11 cellular contexts compared by ENCODE assay signal in genomic region chr6:152273002-152273401, GRCh38.
A peak's percentile ranks its signal among the peaks of the same experiment; 100 is the strongest.
DNase-seq lines count a peak whose midpoint lies in the region; ATAC-seq lines count a peak whose summit lies in the region.
"Had no signal": no experiment of that assay in that cellular context is flagged by ENCODE, and none has a peak within 500 bp of the region (broad histone marks: within the 10 kb centered on the region; RNA-seq: fewer than 3 reads in every experiment).

No MANE protein-coding gene starts in this region.

- H3K9me3 ChIP-seq in SK-N-MC (ENCODE audit: low read depth, low read length) = no peaks in the 10 kb centered on the region
- no peaks in the 10 kb centered on the region for H3K9me3 ChIP-seq in aorta (ENCODE audit: control insufficient read depth, low read length)

- intact Hi-C loops in aorta (cut with DNase I) = loop anchor here in 1 of 2 donors (10.0 kb wide), 1 partner anchor 58 kb away; no protein-coding TSS in a partner anchor

- peak overlapping the region; percentile 34; the same call in 1 of the 2 replicates for H3K27ac ChIP-seq in SK-N-MC
- peak overlapping the region in 1 of 2 donors; percentile 97 for H3K27ac ChIP-seq in aorta (ENCODE audit: low read depth in 1 of 2, low read length in 2 of 2)

- DNase-seq in SK-N-MC (ENCODE audit: low read depth, low spot score) = no peak
- DNase-seq in fibroblast of peridontal ligament (ENCODE audit: extremely low read depth) = peak; percentile 20
- DNase-seq in myocyte (ENCODE audit: low read depth) = peak; percentile 83
- peak in 1 of 2 donors; percentile 55 for DNase-seq in aorta
- DNase-seq in stimulated activated naive CD8-positive, alpha-beta T cell treated with anti-CD3 and anti-CD28 coated beads, Interleukin-15, Interleukin-2, amounts not matched to agents 100 U/mL and 50 U/mL, for 24 hours = no peak
- DNase-seq in stimulated activated CD4-positive, alpha-beta T cell treated with anti-CD3 and anti-CD28 coated beads, Interleukin-12 subunit alpha, Interleukin-12 subunit beta, amount 100 ng/mL, for 4 hours = no peak
- DNase-seq: activated CD8-positive, alpha-beta memory T cell treated with anti-CD3 and anti-CD28 coated beads, Interleukin-2, amount 50 U/mL, for 4 hours; COR-L47; retina had no signal

- WGBS in aorta, 2 donors = 17 to 21% methylated on average over 3 of the region's 3 CpGs

- peaks cover 5 to 7% of the 10 kb centered on the region in 2 donors for H3K4me1 ChIP-seq in aorta (ENCODE audit: control insufficient read depth in 1 of 2, insufficient read depth in 2 of 2, low read length in 2 of 2)

- H3K27me3 ChIP-seq in aorta (ENCODE audit: control insufficient read depth in 1 of 2, insufficient read depth in 2 of 2, low read length in 1 of 2) = no peaks in the 10 kb centered on the region

- no peak overlapping the region for H3K4me3 ChIP-seq in SK-N-MC
- H3K4me3 ChIP-seq in aorta (ENCODE audit: low read length in 2 of 2) = no peak overlapping the region

- H3K36me3 ChIP-seq in SK-N-MC (ENCODE audit: insufficient read depth, low read length) (no peaks in the 10 kb centered on the region), aorta (ENCODE audit: control insufficient read depth in 1 of 2, insufficient read depth in 2 of 2, low read length in 1 of 2) (peaks cover 2 to 5% of the 10 kb centered on the region in 2 donors)

- peak; percentile 70 for ATAC-seq in aorta (ENCODE audit: low FRiP score)
- no peak for ATAC-seq in GM19467 (IDR thresholded peaks at IDR 0.05; ENCODE audit: unreplicated experiment)
- no peak for ATAC-seq in stimulated activated naive CD8-positive, alpha-beta T cell treated with anti-CD3 and anti-CD28 coated beads, Interleukin-15, Interleukin-2, amounts not matched to agents 100 U/mL and 50 U/mL, for 24 hours
- ATAC-seq: esophagus mucosa had no signal

- no peak overlapping the region for H3K9ac ChIP-seq in SK-N-MC (ENCODE audit: insufficient read length)

Comparison
In these comparisons a context has a peak if more than half of its experiments do, and no peak if none do; other contexts are left out.
1. DNase-seq: peak in fibroblast of peridontal ligament (single experiment) and myocyte (single experiment); none in SK-N-MC (single experiment), stimulated activated naive CD8-positive, alpha-beta T cell treated with anti-CD3 and anti-CD28 coated beads, Interleukin-15, Interleukin-2, amounts not matched to agents 100 U/mL and 50 U/mL, for 24 hours (single experiment) and stimulated activated CD4-positive, alpha-beta T cell treated with anti-CD3 and anti-CD28 coated beads, Interleukin-12 subunit alpha, Interleukin-12 subunit beta, amount 100 ng/mL, for 4 hours (single experiment).